ENCODE assay signal across 19 cellular contexts in genomic region chr19:32662186-32662585, GRCh38. TPM values are rescaled to one million over a fixed set of nuclear protein-coding genes. Genes with fewer than 3 reads are reported as not detected.
DNase-seq lines count a peak whose midpoint lies in the region; ATAC-seq, FAIRE-seq and TF ChIP-seq lines count a peak whose summit lies in the region.
"Had no signal": no experiment of that assay in that cellular context is flagged by ENCODE, and none has a peak within 500 bp of the region (broad histone marks: within the 10 kb centered on the region; RNA-seq: fewer than 3 reads in every experiment).

No MANE protein-coding gene starts in this region.

- no peaks in the 10 kb centered on the region for H3K9me3 ChIP-seq in OCI-LY7 (ENCODE audit: low read length)
- no peaks in the 10 kb centered on the region for H3K9me3 ChIP-seq in endothelial cell of umbilical vein (replicated peaks; ENCODE audit: control insufficient read depth, insufficient read depth, low read length)
- H3K9me3 ChIP-seq in upper lobe of right lung, result no peaks in the 10 kb centered on the region
- H3K9me3 ChIP-seq: breast epithelium, mucosa of descending colon, psoas muscle had no signal

- no peak for TF ChIP-seq POLR2A in endothelial cell of umbilical vein (IDR thresholded peaks at IDR 0.05; ENCODE audit: low read depth, low read length)

- DNase-seq in stimulated activated CD4-positive, alpha-beta T cell treated with anti-CD3 and anti-CD28 coated beads, Interleukin-15, amount 100 ng/mL, for 24 hours, result peak; percentile 9
- no peak for DNase-seq in stimulated activated CD4-positive, alpha-beta T cell treated with anti-CD3 and anti-CD28 coated beads, Interleukin-1b, Interleukin-23, amount 100 ng/mL, for 48 hours
- peak; percentile 46 for DNase-seq in OCI-LY7 (ENCODE audit: low spot score)
- peak; percentile 85 for DNase-seq in endothelial cell of umbilical vein (ENCODE audit: low read depth, low spot score)
- no peak for DNase-seq in upper lobe of right lung
- no peak for DNase-seq in stimulated activated effector memory CD8-positive, alpha-beta T cell treated with anti-CD3 and anti-CD28 coated beads, Interleukin-12 subunit alpha, Interleukin-12 subunit beta, amount 100 ng/mL, for 72 hours (ENCODE audit: low spot score in 2 of 2)
- no peak for DNase-seq in T-helper 2 cell
- DNase-seq: H7, mucosa of descending colon, NCI-H1436, Right ventricle myocardium superior had no signal

- TF ChIP-seq CTCF in OCI-LY7 (conservative IDR thresholded peaks at IDR 0.05; ENCODE audit: low read length), result no peak
- no peak for TF ChIP-seq CTCF in endothelial cell of umbilical vein (IDR thresholded peaks at IDR 0.05; ENCODE audit: extremely low read depth in 1 of 2, insufficient read depth in 1 of 2, low read depth in 1 of 2, low read length in 2 of 2)
- TF ChIP-seq CTCF in upper lobe of right lung (IDR thresholded peaks at IDR 0.05), result no peak

- H3K4me3 Mint-ChIP-seq in stimulated activated effector memory CD8-positive, alpha-beta T cell treated with anti-CD3 and anti-CD28 coated beads, Interleukin-12 subunit alpha, Interleukin-12 subunit beta, amount 100 ng/mL, for 72 hours, result no peak overlapping the region
- H3K4me3 Mint-ChIP-seq: stimulated activated naive CD8-positive, alpha-beta T cell treated with anti-CD3 and anti-CD28 coated beads, Interleukin-15, Interleukin-2, amounts not matched to agents 100 ng/mL and 50 ng/mL, for 24 hours had no signal

- H3K4me1 Mint-ChIP-seq in stimulated activated effector memory CD8-positive, alpha-beta T cell treated with anti-CD3 and anti-CD28 coated beads, Interleukin-12 subunit alpha, Interleukin-12 subunit beta, amount 100 ng/mL, for 72 hours, result no peaks in the 10 kb centered on the region

- H3K9me2 ChIP-seq in OCI-LY7 (ENCODE audit: insufficient read depth, low read length), result no peaks in the 10 kb centered on the region

- intact Hi-C loops in OCI-LY7 (cut with micrococcal nuclease; ENCODE audit: unreplicated experiment) (no loop called here), endothelial cell of umbilical vein (cut with micrococcal nuclease) (no loop called here), upper lobe of right lung (cut with DNase I) (no loop called here)

- H3K4me1 ChIP-seq in OCI-LY7 (ENCODE audit: insufficient read depth, low read length, poor library complexity, severe bottlenecking), result peaks cover 13% of the 10 kb centered on the region
- peaks cover 7% of the 10 kb centered on the region for H3K4me1 ChIP-seq in endothelial cell of umbilical vein (ENCODE audit: control insufficient read depth, extremely low read depth, insufficient read depth, low read length)
- no peaks in the 10 kb centered on the region for H3K4me1 ChIP-seq in upper lobe of right lung
- H3K4me1 ChIP-seq: breast epithelium had no signal

- BruUV-seq in OCI-LY7 (replicated peaks; lab: Mats Ljungman, UMichigan) (no TSS peak), endothelial cell of umbilical vein (replicated peaks; lab: Mats Ljungman, UMichigan) (no TSS peak)

- ATAC-seq in upper lobe of right lung (peak; percentile 30), GM18861 (IDR thresholded peaks at IDR 0.05; ENCODE audit: unreplicated experiment) (no peak)
- ATAC-seq in stimulated activated effector memory CD8-positive, alpha-beta T cell treated with anti-CD3 and anti-CD28 coated beads, Interleukin-12 subunit alpha, Interleukin-12 subunit beta, amount 100 ng/mL, for 72 hours, result no peak
- ATAC-seq: mucosa of descending colon, psoas muscle had no signal

- H3K9me1 ChIP-seq in endothelial cell of umbilical vein (replicated peaks; ENCODE audit: control insufficient read depth, extremely low read depth, insufficient read depth, low read length), result no peaks in the 10 kb centered on the region

- H3K79me2 ChIP-seq in OCI-LY7 (ENCODE audit: insufficient read depth, low read depth, low read length), result peaks cover 32% of the 10 kb centered on the region
- H3K79me2 ChIP-seq in endothelial cell of umbilical vein (ENCODE audit: control insufficient read depth, insufficient read depth, low read length), result peaks cover 47% of the 10 kb centered on the region

- no peak overlapping the region for H3K27ac ChIP-seq in OCI-LY7 (ENCODE audit: low read depth, low read length, poor library complexity, severe bottlenecking)
- peak overlapping the region; percentile 63 for H3K27ac ChIP-seq in endothelial cell of umbilical vein (ENCODE audit: insufficient read depth, low read depth, low read length)
- no peak overlapping the region for H3K27ac ChIP-seq in upper lobe of right lung
- H3K27ac ChIP-seq: breast epithelium, epithelial cell of prostate, psoas muscle had no signal

- no peaks in the 10 kb centered on the region for H3K9me3 Mint-ChIP-seq in stimulated activated effector memory CD8-positive, alpha-beta T cell treated with anti-CD3 and anti-CD28 coated beads, Interleukin-12 subunit alpha, Interleukin-12 subunit beta, amount 100 ng/mL, for 72 hours
- H3K9me3 Mint-ChIP-seq: activated T-helper 2 cell treated with anti-CD3 and anti-CD28 coated beads, Interferon-gamma antibody, Interleukin-2, Interleukin-4, amounts not matched to agents 10 μg/mL and 5 μg/mL and 100 μg/mL, durations not matched to agents 14 hours and 24 hours and 36 hours; stimulated activated naive CD8-positive, alpha-beta T cell treated with anti-CD3 and anti-CD28 coated beads, Interleukin-15, Interleukin-2, amounts not matched to agents 100 ng/mL and 50 ng/mL, for 24 hours had no signal

- H3K27me3 ChIP-seq in endothelial cell of umbilical vein (ENCODE audit: control insufficient read depth in 2 of 2, insufficient read depth in 2 of 2, low read length in 2 of 2) (no peaks in the 10 kb centered on the region), upper lobe of right lung (no peaks in the 10 kb centered on the region)
- H3K27me3 ChIP-seq: breast epithelium had no signal

- H4K20me1 ChIP-seq in OCI-LY7 (ENCODE audit: insufficient read depth, low read length) (peaks cover 6% of the 10 kb centered on the region; the same call in 1 of the 2 replicates), endothelial cell of umbilical vein (replicated peaks; ENCODE audit: control insufficient read depth, extremely low read depth, insufficient read depth, low read length) (no peaks in the 10 kb centered on the region)

- H3K4me2 ChIP-seq in OCI-LY7 (ENCODE audit: low read length) (peak overlapping the region; percentile 23; the same call in 1 of the 2 replicates), endothelial cell of umbilical vein (ENCODE audit: insufficient read depth, low read length) (peak overlapping the region; percentile 31)

- FAIRE-seq in endothelial cell of umbilical vein (lab: Jason Lieb, UNC), result peak; percentile 99
- FAIRE-seq: HTR-8/SVneo had no signal

- H3K36me3 ChIP-seq in OCI-LY7 (ENCODE audit: insufficient read depth, low read length), result peaks cover 36% of the 10 kb centered on the region
- peaks cover 0 to 5% of the 10 kb centered on the region in 2 experiments for H3K36me3 ChIP-seq in endothelial cell of umbilical vein (ENCODE audit: control insufficient read depth in 2 of 2, extremely low read depth in 1 of 2, insufficient read depth in 2 of 2, low read length in 2 of 2)
- H3K36me3 ChIP-seq in upper lobe of right lung, result peaks cover 15% of the 10 kb centered on the region
- H3K36me3 ChIP-seq: breast epithelium had no signal

- no peak overlapping the region for H3K4me3 ChIP-seq in OCI-LY7 (ENCODE audit: low read depth, low read length, poor library complexity, severe bottlenecking)
- H3K4me3 ChIP-seq in endothelial cell of umbilical vein (replicated peaks in 1 of 3; ENCODE audit: insufficient read depth in 1 of 3, low read depth in 1 of 3, low read length in 3 of 3), result no peak overlapping the region
- H3K4me3 ChIP-seq in upper lobe of right lung, result no peak overlapping the region
- H3K4me3 ChIP-seq: breast epithelium, mucosa of descending colon, psoas muscle had no signal

- no peak overlapping the region for H3K27ac Mint-ChIP-seq in stimulated activated effector memory CD8-positive, alpha-beta T cell treated with anti-CD3 and anti-CD28 coated beads, Interleukin-12 subunit alpha, Interleukin-12 subunit beta, amount 100 ng/mL, for 72 hours
- H3K27ac Mint-ChIP-seq: activated T-helper 2 cell treated with anti-CD3 and anti-CD28 coated beads, Interferon-gamma antibody, Interleukin-2, Interleukin-4, amounts not matched to agents 10 μg/mL and 5 μg/mL and 100 μg/mL, durations not matched to agents 14 hours and 24 hours and 36 hours; stimulated activated naive CD8-positive, alpha-beta T cell treated with anti-CD3 and anti-CD28 coated beads, Interleukin-15, Interleukin-2, amounts not matched to agents 100 ng/mL and 50 ng/mL, for 24 hours had no signal

- POLR2A ChIA-PET in OCI-LY7 (lab: Charles Lee), result interaction anchor here (0.7 kb wide), 2 partner anchors 109 to 505 kb away, joined by 5 to 6 read pairs; no protein-coding TSS in a partner anchor
- POLR2A ChIA-PET in endothelial cell of umbilical vein (lab: Charles Lee), result no interaction called here

- dilution Hi-C loops in endothelial cell of umbilical vein (cut with MboI; ENCODE audit: extremely low pct_ligation_motif_present, low sequenced_read_pairs), result no loop called here

- H2AFZ ChIP-seq in OCI-LY7 (ENCODE audit: low read length) (no peak overlapping the region), endothelial cell of umbilical vein (ENCODE audit: low read depth, low read length) (no peak overlapping the region)

- H3K36me3 Mint-ChIP-seq in stimulated activated effector memory CD8-positive, alpha-beta T cell treated with anti-CD3 and anti-CD28 coated beads, Interleukin-12 subunit alpha, Interleukin-12 subunit beta, amount 100 ng/mL, for 72 hours, result peaks cover 30% of the 10 kb centered on the region

- CTCF ChIA-PET in OCI-LY7 (lab: Charles Lee; ENCODE audit: unreplicated experiment), result no interaction called here
- CTCF ChIA-PET in endothelial cell of umbilical vein (lab: Charles Lee), result interaction anchor here (1.0 kb wide), 1 partner anchor 13 kb away, joined by 3 read pairs; the partner anchor contains the start of gene RGS9BP

- H3K9ac ChIP-seq in endothelial cell of umbilical vein (replicated peaks; ENCODE audit: extremely low read depth, insufficient read depth, low read length), result no peak overlapping the region

RNA-seq across cellular contexts. Expression of gene ANKRD27, which starts 12.8 kb away (rescaled TPM):
- total RNA-seq in OCI-LY7 (2014; rRNA removed; shearing (Covaris generic)), result 39.3 and 43.0 TPM in 2 replicates
- total RNA-seq in OCI-LY7 (2022), result 55.3 and 58.5 TPM in 2 replicates
- total RNA-seq in endothelial cell of umbilical vein, result 29.6 and 37.4 TPM in 2 replicates
- polyA plus RNA-seq in endothelial cell of umbilical vein, result 13.5 and 18.3 TPM in 2 replicates
- polyA plus RNA-seq in endothelial cell of umbilical vein (2011; cell fraction: cytosol; rRNA removed), result 17.9 and 18.6 TPM in 2 replicates
- 44.5 and 44.6 TPM in 2 replicates for polyA plus RNA-seq in endothelial cell of umbilical vein (2011; cell fraction: nucleus; rRNA removed)
- 20.6 and 21.6 TPM in 2 replicates for polyA plus RNA-seq in endothelial cell of umbilical vein (2012)
- 37.8 and 40.5 TPM in 2 replicates for polyA minus RNA-seq in endothelial cell of umbilical vein
- 16.1 TPM for polyA minus RNA-seq in endothelial cell of umbilical vein (2011; cell fraction: cytosol; rRNA and poly(A)+ RNA removed)
- polyA minus RNA-seq in endothelial cell of umbilical vein (2011; cell fraction: nucleus; rRNA and poly(A)+ RNA removed), result 34.5 and 41.4 TPM in 2 replicates
- total RNA-seq in upper lobe of right lung, result 35.6 TPM

RNA-seq across cellular contexts. Expression of gene RGS9BP, which starts 13.5 kb away (rescaled TPM):
- 0.54 TPM in 2 replicates for total RNA-seq in OCI-LY7 (2014; rRNA removed; shearing (Covaris generic))
- 0.65 and 0.72 TPM in 2 replicates for total RNA-seq in OCI-LY7 (2022)
- total RNA-seq in endothelial cell of umbilical vein, result 0.15 TPM in 1 of 2 replicates, not detected in the other
- polyA plus RNA-seq in endothelial cell of umbilical vein, result not detected in 2 replicates
- polyA plus RNA-seq in endothelial cell of umbilical vein (2011; cell fraction: cytosol; rRNA removed), result 0.01 TPM in 1 of 2 replicates, not detected in the other
- polyA plus RNA-seq in endothelial cell of umbilical vein (2011; cell fraction: nucleus; rRNA removed), result 0.04 TPM in 1 of 2 replicates, not detected in the other
- polyA plus RNA-seq in endothelial cell of umbilical vein (2012), result not detected in 2 replicates
- 0.29 TPM in 1 of 2 replicates, not detected in the other for polyA minus RNA-seq in endothelial cell of umbilical vein
- 0.72 TPM for polyA minus RNA-seq in endothelial cell of umbilical vein (2011; cell fraction: cytosol; rRNA and poly(A)+ RNA removed)
- polyA minus RNA-seq in endothelial cell of umbilical vein (2011; cell fraction: nucleus; rRNA and poly(A)+ RNA removed), result 0.29 TPM in 1 of 2 replicates, not detected in the other
- 2.0 TPM for total RNA-seq in upper lobe of right lung

RNA-seq across cellular contexts. Expression of gene NUDT19, which starts 29.4 kb away (rescaled TPM):
- total RNA-seq in OCI-LY7 (2014; rRNA removed; shearing (Covaris generic)), result 3.4 and 3.9 TPM in 2 replicates
- total RNA-seq in OCI-LY7 (2022) (5.4 and 6.8 TPM in 2 replicates), endothelial cell of umbilical vein (13.8 and 14.0 TPM in 2 replicates), upper lobe of right lung (14.2 TPM)
- 6.6 and 7.7 TPM in 2 replicates for polyA plus RNA-seq in endothelial cell of umbilical vein
- polyA plus RNA-seq in endothelial cell of umbilical vein (2011; cell fraction: cytosol; rRNA removed), result 6.8 TPM in 2 replicates
- 3.1 and 3.8 TPM in 2 replicates for polyA plus RNA-seq in endothelial cell of umbilical vein (2011; cell fraction: nucleus; rRNA removed)
- polyA plus RNA-seq in endothelial cell of umbilical vein (2012), result 9.9 and 10.2 TPM in 2 replicates
- polyA minus RNA-seq in endothelial cell of umbilical vein, result 5.8 and 6.1 TPM in 2 replicates
- polyA minus RNA-seq in endothelial cell of umbilical vein (2011; cell fraction: cytosol; rRNA and poly(A)+ RNA removed), result 27.1 TPM
- polyA minus RNA-seq in endothelial cell of umbilical vein (2011; cell fraction: nucleus; rRNA and poly(A)+ RNA removed), result 4.0 and 6.5 TPM in 2 replicates

RNA-seq across cellular contexts. Expression of gene TDRD12, which starts 57.4 kb away (rescaled TPM):
- total RNA-seq in OCI-LY7 (2014; rRNA removed; shearing (Covaris generic)), result not detected in 2 replicates
- total RNA-seq in OCI-LY7 (2022) (not detected in 2 replicates), endothelial cell of umbilical vein (0.09 TPM in 1 of 2 replicates, not detected in the other), upper lobe of right lung (not detected)
- polyA plus RNA-seq in endothelial cell of umbilical vein, result 0.03 TPM in 2 replicates
- 0.03 TPM in 1 of 2 replicates, not detected in the other for polyA plus RNA-seq in endothelial cell of umbilical vein (2011; cell fraction: cytosol; rRNA removed)
- 0.07 and 0.10 TPM in 2 replicates for polyA plus RNA-seq in endothelial cell of umbilical vein (2011; cell fraction: nucleus; rRNA removed)
- polyA plus RNA-seq in endothelial cell of umbilical vein (2012), result 0.08 and 0.22 TPM in 2 replicates
- polyA minus RNA-seq in endothelial cell of umbilical vein, result not detected in 2 replicates
- not detected for polyA minus RNA-seq in endothelial cell of umbilical vein (2011; cell fraction: cytosol; rRNA and poly(A)+ RNA removed)
- not detected in 2 replicates for polyA minus RNA-seq in endothelial cell of umbilical vein (2011; cell fraction: nucleus; rRNA and poly(A)+ RNA removed)
- total RNA-seq: NCI-H460, Right ventricle myocardium superior had no signal

Comparison
In these comparisons a context has a peak if more than half of its experiments do, and no peak if none do; other contexts are left out.
1. DNase-seq: peak in stimulated activated CD4-positive, alpha-beta T cell treated with anti-CD3 and anti-CD28 coated beads, Interleukin-15, amount 100 ng/mL, for 24 hours (single experiment), OCI-LY7 (single experiment) and endothelial cell of umbilical vein (single experiment); none in stimulated activated CD4-positive, alpha-beta T cell treated with anti-CD3 and anti-CD28 coated beads, Interleukin-1b, Interleukin-23, amount 100 ng/mL, for 48 hours (single experiment), upper lobe of right lung (single experiment), stimulated activated effector memory CD8-positive, alpha-beta T cell treated with anti-CD3 and anti-CD28 coated beads, Interleukin-12 subunit alpha, Interleukin-12 subunit beta, amount 100 ng/mL, for 72 hours (0 of 2) and T-helper 2 cell (0 of 5).